24 cellular contexts compared by ENCODE assay signal in the genomic region with DNA sequence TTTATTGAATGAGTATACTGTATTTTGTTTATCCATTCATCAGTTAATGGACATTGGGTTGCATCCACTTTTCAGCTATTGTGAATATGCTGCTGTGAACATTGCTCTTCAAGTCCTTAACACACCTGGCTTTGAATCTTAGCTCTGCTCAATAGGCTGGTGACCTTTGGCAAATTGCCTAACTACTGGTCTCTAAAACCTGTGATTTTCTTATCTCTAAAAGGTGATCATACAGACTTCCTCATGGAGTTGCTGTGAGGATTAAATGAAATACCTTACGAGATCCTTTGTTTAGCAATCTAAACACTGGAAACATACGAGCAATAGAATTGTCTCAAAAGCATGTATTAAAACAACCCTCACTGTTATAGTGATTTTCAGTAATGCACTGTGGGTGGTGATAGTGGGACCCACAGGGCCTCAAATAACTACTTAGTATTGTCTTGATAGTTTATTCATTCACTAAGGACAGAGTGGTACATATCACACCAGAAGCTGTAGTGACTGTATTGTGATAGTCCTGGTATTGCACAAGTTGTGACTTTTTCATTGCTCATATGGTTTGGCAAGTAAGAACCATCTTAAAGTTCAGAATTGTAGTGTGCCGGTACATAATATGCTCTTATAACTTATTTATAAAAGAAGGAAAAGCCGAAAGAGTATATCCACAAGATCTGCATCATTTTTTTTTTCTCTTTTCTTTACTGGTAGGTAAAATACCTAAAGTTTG.
DNase-seq lines count a peak whose midpoint lies in the region; ATAC-seq, FAIRE-seq and TF ChIP-seq lines count a peak whose summit lies in the region.
"Had no signal": no experiment of that assay in that cellular context is flagged by ENCODE, and none has a peak within 500 bp of the region (broad histone marks: within the 10 kb centered on the region; RNA-seq: fewer than 3 reads in every experiment).

No MANE protein-coding gene starts in this region.

- peak overlapping the region; percentile 89 for H3K27ac Mint-ChIP-seq in MCF 10A (ENCODE audit: low read depth, unreplicated experiment)
- H3K27ac Mint-ChIP-seq in activated CD4-positive, alpha-beta T cell treated with anti-CD3 and anti-CD28 coated beads for 36 hours, result no peak overlapping the region
- H3K27ac Mint-ChIP-seq: activated CD8-positive, alpha-beta T cell treated with anti-CD3 and anti-CD28 coated beads, Interleukin-2, amount 10 ng/mL, durations not matched to agents 7 days and 5 days; activated naive CD4-positive, alpha-beta T cell treated with anti-CD3 and anti-CD28 coated beads for 36 hours; progenitor cell of endocrine pancreas; stimulated activated effector memory CD8-positive, alpha-beta T cell treated with anti-CD3 and anti-CD28 coated beads, Interleukin-12 subunit alpha, Interleukin-12 subunit beta, amount 100 ng/mL, for 72 hours had no signal

- no peaks in the 10 kb centered on the region for H3K27me3 Mint-ChIP-seq in MCF 10A (ENCODE audit: insufficient read depth, unreplicated experiment)
- no peaks in the 10 kb centered on the region for H3K27me3 Mint-ChIP-seq in activated CD4-positive, alpha-beta T cell treated with anti-CD3 and anti-CD28 coated beads for 36 hours
- H3K27me3 Mint-ChIP-seq: progenitor cell of endocrine pancreas had no signal

- ATAC-seq in activated CD4-positive, alpha-beta T cell treated with anti-CD3 and anti-CD28 coated beads for 36 hours, result no peak
- no peak for ATAC-seq in PC-3
- ATAC-seq: activated CD8-positive, alpha-beta T cell treated with anti-CD3 and anti-CD28 coated beads, Interleukin-2, amount 10 ng/mL, durations not matched to agents 7 days and 5 days; gastrocnemius medialis; Right ventricle myocardium inferior; stimulated activated effector memory CD8-positive, alpha-beta T cell treated with anti-CD3 and anti-CD28 coated beads, Interleukin-12 subunit alpha, Interleukin-12 subunit beta, amount 100 ng/mL, for 72 hours had no signal

- no peaks in the 10 kb centered on the region for H3K9me3 ChIP-seq in breast epithelium
- no peaks in the 10 kb centered on the region for H3K9me3 ChIP-seq in small intestine (ENCODE audit: control insufficient read depth, low read depth)
- H3K9me3 ChIP-seq in PC-3 (ENCODE audit: low read length), result no peaks in the 10 kb centered on the region
- H3K9me3 ChIP-seq: gastrocnemius medialis had no signal

- H3K4me3 Mint-ChIP-seq in MCF 10A (ENCODE audit: unreplicated experiment), result no peak overlapping the region
- H3K4me3 Mint-ChIP-seq in activated CD4-positive, alpha-beta T cell treated with anti-CD3 and anti-CD28 coated beads for 36 hours, result no peak overlapping the region
- H3K4me3 Mint-ChIP-seq: activated CD8-positive, alpha-beta T cell treated with anti-CD3 and anti-CD28 coated beads, Interleukin-2, amount 10 ng/mL, durations not matched to agents 7 days and 5 days; activated naive CD4-positive, alpha-beta T cell treated with anti-CD3 and anti-CD28 coated beads for 36 hours; stimulated activated effector memory CD8-positive, alpha-beta T cell treated with anti-CD3 and anti-CD28 coated beads, Interleukin-12 subunit alpha, Interleukin-12 subunit beta, amount 100 ng/mL, for 72 hours had no signal

- peak; percentile 69 for DNase-seq in MCF 10A (ENCODE audit: unreplicated experiment)
- DNase-seq in breast epithelium (ENCODE audit: low spot score in 2 of 2), result no peak
- DNase-seq in NCI-H748 treated with DMSO at 0.1 percent for 48 hours (lab: John Stamatoyannopoulos, UW), result peak; percentile 68
- peak; percentile 75 for DNase-seq in epithelial cell of esophagus (ENCODE audit: low read depth)
- peak; percentile 58 for DNase-seq in small intestine
- DNase-seq in activated CD4-positive, alpha-beta T cell treated with anti-CD3 and anti-CD28 coated beads for 36 hours, result no peak
- DNase-seq in DMS114 treated with DMSO at 0.1 percent for 48 hours (lab: John Stamatoyannopoulos, UW; ENCODE audit: unreplicated experiment), result no peak
- DNase-seq in PC-3, result no peak
- DNase-seq: activated CD4-positive, CD25-positive, alpha-beta regulatory T cell treated with anti-CD3 and anti-CD28 coated beads, Interleukin-2, amount 50 U/mL, for 72 hours; activated CD8-positive, alpha-beta T cell treated with anti-CD3 and anti-CD28 coated beads, Interleukin-2, amount 10 ng/mL, durations not matched to agents 7 days and 5 days; activated naive CD4-positive, alpha-beta T cell treated with anti-CD3 and anti-CD28 coated beads for 36 hours; activated T-cell treated with anti-CD3 and anti-CD28 coated beads, Interleukin-2, amount 50 U/mL, for 1 hour; caudate nucleus; gastrocnemius medialis; KBM-7; NCI-H2171; NCI-H774 had no signal

- no peaks in the 10 kb centered on the region for H3K36me3 ChIP-seq in breast epithelium
- H3K36me3 ChIP-seq in small intestine (ENCODE audit: control insufficient read depth in 2 of 2, insufficient read depth in 2 of 2, low read length in 2 of 2), result no peaks in the 10 kb centered on the region
- no peaks in the 10 kb centered on the region for H3K36me3 ChIP-seq in PC-3 (ENCODE audit: low read depth, low read length)
- H3K36me3 ChIP-seq: gastrocnemius medialis had no signal

- H3K4me1 ChIP-seq in breast epithelium, result no peaks in the 10 kb centered on the region
- no peaks in the 10 kb centered on the region for H3K4me1 ChIP-seq in small intestine (ENCODE audit: control insufficient read depth in 2 of 2, insufficient read depth in 1 of 2, low read depth in 1 of 2, low read length in 1 of 2)
- H3K4me1 ChIP-seq in PC-3 (ENCODE audit: insufficient read depth, low read length), result peaks cover 22% of the 10 kb centered on the region
- H3K4me1 ChIP-seq: gastrocnemius medialis had no signal

- no peaks in the 10 kb centered on the region for H3K9me2 ChIP-seq in PC-3 (replicated peaks; ENCODE audit: low read length)

- H3K27me3 ChIP-seq in breast epithelium, result no peaks in the 10 kb centered on the region
- H3K27me3 ChIP-seq in small intestine (ENCODE audit: control insufficient read depth in 2 of 2, insufficient read depth in 2 of 2, low read length in 2 of 2), result no peaks in the 10 kb centered on the region
- no peaks in the 10 kb centered on the region for H3K27me3 ChIP-seq in PC-3 (ENCODE audit: low read length)
- H3K27me3 ChIP-seq: gastrocnemius medialis had no signal

- TF ChIP-seq POLR2A in breast epithelium (IDR thresholded peaks at IDR 0.05), result no peak

- H3K9ac ChIP-seq in PC-3 (ENCODE audit: low read length), result no peak overlapping the region

- POLR2A ChIA-PET in MCF 10A (lab: Yijun Ruan, JAX) (interaction anchor here (0.5 to 2.0 kb wide), 4 partner anchors 9 to 259 kb away, joined by 3 to 7 read pairs (median 3); no protein-coding TSS in a partner anchor), PC-3 (lab: Charles Lee; ENCODE audit: unreplicated experiment) (no interaction called here)
- POLR2A ChIA-PET in activated CD4-positive, alpha-beta T cell treated with anti-CD3 and anti-CD28 coated beads for 36 hours (lab: Charles Lee), result no interaction called here

- no peaks in the 10 kb centered on the region for H4K20me1 ChIP-seq in PC-3 (ENCODE audit: low read length)

- CTCF ChIA-PET in MCF 10A (lab: Yijun Ruan, JAX) (interaction anchor here (0.5 to 1.2 kb wide), 2 partner anchors 23 to 233 kb away, joined by 4 read pairs; no protein-coding TSS in a partner anchor), PC-3 (lab: Charles Lee) (no interaction called here)
- CTCF ChIA-PET in activated CD4-positive, alpha-beta T cell treated with anti-CD3 and anti-CD28 coated beads for 36 hours (lab: Charles Lee), result no interaction called here

- no peaks in the 10 kb centered on the region for H3K9me3 Mint-ChIP-seq in MCF 10A (ENCODE audit: unreplicated experiment)
- H3K9me3 Mint-ChIP-seq in activated CD4-positive, alpha-beta T cell treated with anti-CD3 and anti-CD28 coated beads for 36 hours (ENCODE audit: low read depth), result peaks cover 2% of the 10 kb centered on the region
- H3K9me3 Mint-ChIP-seq: stimulated activated effector memory CD8-positive, alpha-beta T cell treated with anti-CD3 and anti-CD28 coated beads, Interleukin-12 subunit alpha, Interleukin-12 subunit beta, amount 100 ng/mL, for 72 hours had no signal

- no peaks in the 10 kb centered on the region for H3K79me2 ChIP-seq in PC-3 (ENCODE audit: low read length)

- TF ChIP-seq CTCF in MCF 10A (IDR thresholded peaks at IDR 0.05; ENCODE audit: unreplicated experiment) (no peak), breast epithelium (IDR thresholded peaks at IDR 0.05) (no peak), epithelial cell of esophagus (IDR thresholded peaks at IDR 0.05; ENCODE audit: insufficient read depth, low read depth, low read length, missing control alignments) (no peak), PC-3 (conservative IDR thresholded peaks at IDR 0.05; ENCODE audit: low read depth, low read length) (no peak)

- BruUV-seq in MCF 10A (replicated peaks; lab: Mats Ljungman, UMichigan) (no TSS peak), PC-3 (replicated peaks; lab: Mats Ljungman, UMichigan) (no TSS peak)

- no peak for FAIRE-seq in small intestine (lab: Jason Lieb, UNC)
- FAIRE-seq: H54, keratinocyte, urothelium cell line had no signal

- H3K4me1 Mint-ChIP-seq in MCF 10A (ENCODE audit: insufficient read depth, unreplicated experiment), result peaks cover 24% of the 10 kb centered on the region
- no peaks in the 10 kb centered on the region for H3K4me1 Mint-ChIP-seq in activated CD4-positive, alpha-beta T cell treated with anti-CD3 and anti-CD28 coated beads for 36 hours
- H3K4me1 Mint-ChIP-seq: stimulated activated effector memory CD8-positive, alpha-beta T cell treated with anti-CD3 and anti-CD28 coated beads, Interleukin-12 subunit alpha, Interleukin-12 subunit beta, amount 100 ng/mL, for 72 hours had no signal

- no peak overlapping the region for H3K4me3 ChIP-seq in breast epithelium
- H3K4me3 ChIP-seq in epithelial cell of esophagus (ENCODE audit: low read length), result no peak overlapping the region
- H3K4me3 ChIP-seq in small intestine (ENCODE audit: low read depth in 1 of 2, low read length in 2 of 2), result no peak overlapping the region
- no peak overlapping the region for H3K4me3 ChIP-seq in PC-3 (ENCODE audit: low read length)
- H3K4me3 ChIP-seq: gastrocnemius medialis, lung had no signal

- no peaks in the 10 kb centered on the region for H3F3A ChIP-seq in PC-3 (ENCODE audit: low read length, unreplicated experiment)

- no peaks in the 10 kb centered on the region for H3K36me3 Mint-ChIP-seq in MCF 10A (ENCODE audit: insufficient read depth, unreplicated experiment)
- peaks cover 25% of the 10 kb centered on the region for H3K36me3 Mint-ChIP-seq in activated CD4-positive, alpha-beta T cell treated with anti-CD3 and anti-CD28 coated beads for 36 hours (ENCODE audit: low read depth)
- H3K36me3 Mint-ChIP-seq: stimulated activated effector memory CD8-positive, alpha-beta T cell treated with anti-CD3 and anti-CD28 coated beads, Interleukin-12 subunit alpha, Interleukin-12 subunit beta, amount 100 ng/mL, for 72 hours had no signal

- intact Hi-C loops in MCF 10A (cut with micrococcal nuclease) (no loop called here), breast epithelium (cut with DNase I; ENCODE audit: low total_unique reads) (no loop called here), PC-3 (cut with micrococcal nuclease) (loop anchor here (5.0 to 10.0 kb wide), 4 partner anchors 62 to 728 kb away; no protein-coding TSS in a partner anchor)
- intact Hi-C loops in activated CD4-positive, alpha-beta T cell treated with anti-CD3 and anti-CD28 coated beads for 36 hours (cut with DNase I, micrococcal nuclease), result no loop called here

- no peak overlapping the region for H3K4me2 ChIP-seq in PC-3 (ENCODE audit: low read length)

- no peak overlapping the region for H3K27ac ChIP-seq in breast epithelium
- no peak overlapping the region for H3K27ac ChIP-seq in small intestine (ENCODE audit: low read depth in 1 of 2, low read length in 1 of 2)
- H3K27ac ChIP-seq in PC-3 (ENCODE audit: low read length), result no peak overlapping the region
- H3K27ac ChIP-seq: gastrocnemius medialis had no signal

- WGBS in small intestine, 3 donors, result 63 to 80% (median 75%) methylated on average over 4 of the region's 4 CpGs

- H2AFZ ChIP-seq in PC-3 (ENCODE audit: low read length), result no peak overlapping the region

Comparison
In these comparisons a context has a peak if more than half of its experiments do, and no peak if none do; other contexts are left out.
1. DNase-seq: peak in MCF 10A (single experiment), NCI-H748 treated with DMSO at 0.1 percent for 48 hours (single experiment), epithelial cell of esophagus (single experiment) and small intestine (single experiment); none in breast epithelium (0 of 2), activated CD4-positive, alpha-beta T cell treated with anti-CD3 and anti-CD28 coated beads for 36 hours (single experiment), DMS114 treated with DMSO at 0.1 percent for 48 hours (single experiment) and PC-3 (single experiment).